13 cellular contexts compared by ENCODE assay signal in the genomic region with DNA sequence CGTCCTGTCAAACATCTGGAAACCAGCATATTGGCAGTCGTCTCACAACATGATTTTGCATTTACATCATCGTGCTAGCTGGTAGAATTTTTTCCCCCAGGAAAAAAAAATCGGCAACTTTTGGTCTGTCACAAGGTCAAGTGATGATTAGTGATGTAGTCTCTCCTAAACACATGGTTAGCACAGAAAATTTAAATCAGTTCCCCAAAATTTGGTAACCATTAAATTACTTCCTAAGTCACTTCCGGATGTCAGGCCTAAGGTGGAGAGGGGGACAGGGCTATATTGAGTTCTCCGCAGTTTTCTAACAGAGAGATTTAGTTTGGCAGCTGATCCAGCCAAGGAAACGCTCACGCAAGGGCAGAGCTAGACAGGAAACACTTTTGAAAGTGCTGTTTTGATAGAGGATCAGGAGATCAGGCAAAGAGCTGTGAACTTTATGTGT.
DNase-seq lines count a peak whose midpoint lies in the region; ATAC-seq and TF ChIP-seq lines count a peak whose summit lies in the region.
"Had no signal": no experiment of that assay in that cellular context is flagged by ENCODE, and none has a peak within 500 bp of the region (broad histone marks: within the 10 kb centered on the region; RNA-seq: fewer than 3 reads in every experiment).

No MANE protein-coding gene starts in this region.

- no peaks in the 10 kb centered on the region for H3K27me3 Mint-ChIP-seq in glutamatergic neuron (ENCODE audit: unreplicated experiment)
- H3K27me3 Mint-ChIP-seq: activated CD4-positive, alpha-beta T cell treated with anti-CD3 and anti-CD28 coated beads, Interleukin-2, amount 10 ng/mL, durations not matched to agents 7 days and 5 days had no signal

- ATAC-seq in sciatic nerve (peak; percentile 32), HG03354 (IDR thresholded peaks at IDR 0.05; ENCODE audit: poor library complexity, severe bottlenecking, unreplicated experiment) (no peak)

- no peaks in the 10 kb centered on the region for H3K36me3 Mint-ChIP-seq in glutamatergic neuron (ENCODE audit: unreplicated experiment)

- intact Hi-C loops in sciatic nerve (cut with DNase I), result no loop called here

- H3K4me3 Mint-ChIP-seq in glutamatergic neuron (ENCODE audit: unreplicated experiment), result peak overlapping the region; percentile 74
- H3K4me3 Mint-ChIP-seq: activated CD4-positive, alpha-beta T cell treated with anti-CD3 and anti-CD28 coated beads, Interleukin-2, amount 10 ng/mL, durations not matched to agents 7 days and 5 days had no signal

- TF ChIP-seq CTCF in AG10803 (conservative IDR thresholded peaks at IDR 0.05; ENCODE audit: low read length) (no peak), glutamatergic neuron (IDR thresholded peaks at IDR 0.05; ENCODE audit: partially characterized antibody, unreplicated experiment) (no peak)

- H3K27ac Mint-ChIP-seq in glutamatergic neuron (ENCODE audit: unreplicated experiment), result peak overlapping the region; percentile 99
- H3K27ac Mint-ChIP-seq: activated CD4-positive, alpha-beta T cell treated with anti-CD3 and anti-CD28 coated beads, Interleukin-2, amount 10 ng/mL, durations not matched to agents 7 days and 5 days had no signal

- H3K4me1 Mint-ChIP-seq in glutamatergic neuron (ENCODE audit: low read depth, unreplicated experiment), result peaks cover 44% of the 10 kb centered on the region

- H3K4me3 ChIP-seq in AG10803 (ENCODE audit: low read length), result no peak overlapping the region
- H3K4me3 ChIP-seq: right lobe of liver had no signal

- H3K9me3 Mint-ChIP-seq in glutamatergic neuron (ENCODE audit: unreplicated experiment), result peaks cover 11% of the 10 kb centered on the region
- H3K9me3 Mint-ChIP-seq: activated CD4-positive, alpha-beta T cell treated with anti-CD3 and anti-CD28 coated beads, Interleukin-2, amount 10 ng/mL, durations not matched to agents 7 days and 5 days had no signal

- DNase-seq in AG10803 (ENCODE audit: low read depth) (peak; percentile 76), NOMO-1 treated with DMSO at 0.1 percent for 48 hours (lab: John Stamatoyannopoulos, UW; ENCODE audit: unreplicated experiment) (peak; percentile 54), glutamatergic neuron (no peak), sciatic nerve (ENCODE audit: low spot score) (no peak), NCI-H2171 treated with DMSO at 0.1 percent for 48 hours (lab: John Stamatoyannopoulos, UW) (no peak), SKM-1 (lab: John Stamatoyannopoulos, UW; ENCODE audit: unreplicated experiment) (no peak)
- DNase-seq in activated effector memory CD4-positive, alpha-beta T cell treated with Interleukin-2 at 50 U/mL for 16 hours, result no peak
- DNase-seq: activated CD4-positive, alpha-beta T cell treated with anti-CD3 and anti-CD28 coated beads, Interleukin-2, amount 10 ng/mL, durations not matched to agents 7 days and 5 days; activated gamma-delta T cell treated with Interleukin-2 at 50 U/mL for 16 hours; cortex of kidney; NCI-H1417 treated with DMSO at 0.1 percent for 48 hours; right lobe of liver had no signal

Comparison
In these comparisons a context has a peak if more than half of its experiments do, and no peak if none do; other contexts are left out.
1. DNase-seq: peak in AG10803 (single experiment) and NOMO-1 treated with DMSO at 0.1 percent for 48 hours (single experiment); none in glutamatergic neuron (single experiment), sciatic nerve (single experiment), NCI-H2171 treated with DMSO at 0.1 percent for 48 hours (single experiment), activated effector memory CD4-positive, alpha-beta T cell treated with Interleukin-2 at 50 U/mL for 16 hours (single experiment) and SKM-1 (single experiment).